Comparison of ENCODE assay signal across 1 cellular context in genomic region chr1:14743368-14743767, GRCh38.
TF ChIP-seq lines count a peak whose summit lies in the region.

No MANE protein-coding gene starts in this region.

TF ChIP-seq in K562, 482 proteins besides CTCF, POLR2A, EP300 and RAD21:
- TF ChIP-seq ATF3 (IDR thresholded peaks at IDR 0.05) (peak; percentile 65), ATF3 (CRISPR knock-in tag; conservative IDR thresholded peaks at IDR 0.05) (no peak), TARDBP (IDR thresholded peaks at IDR 0.05) (no peak), KDM2B (CRISPR knock-in tag; IDR thresholded peaks at IDR 0.05) (no peak), SIN3B (IDR thresholded peaks at IDR 0.05; ENCODE audit: low read depth) (no peak)
